In genomic region chr12:100733817-100734593, GRCh38 we compare ENCODE assay signal across 8 cellular contexts.
DNase-seq lines count a peak whose midpoint lies in the region; ATAC-seq and TF ChIP-seq lines count a peak whose summit lies in the region.

No MANE protein-coding gene starts in this region.

- DNase-seq in BE2C (no peak), RWPE2 (ENCODE audit: low spot score) (no peak), globus pallidus (ENCODE audit: low spot score) (peak; percentile 30)
- no peak for DNase-seq in activated CD4-positive, alpha-beta T cell treated with anti-CD3 and anti-CD28 coated beads for 36 hours
- DNase-seq in activated CD4-positive, alpha-beta T cell treated with anti-CD3 and anti-CD28 coated beads, Interleukin-2, amount 10 ng/mL, durations not matched to agents 24 days and 14 days = no peak
- no peak for DNase-seq in activated CD4-positive, alpha-beta T cell treated with anti-CD3 and anti-CD28 coated beads, Interleukin-2, amount 50 U/mL, for 4 hours

- H3K4me1 ChIP-seq in BE2C (0 out of 2 replicates have a peak, but pooled peaks cover 2% of the 10 kb centered on the region), RWPE2 (ENCODE audit: insufficient read depth, poor library complexity, severe bottlenecking) (no peaks in the 10 kb centered on the region)

- H3K27ac ChIP-seq in RWPE2 (ENCODE audit: poor library complexity, severe bottlenecking) = no peak overlapping the region

- CTCF ChIA-PET in activated CD4-positive, alpha-beta T cell treated with anti-CD3 and anti-CD28 coated beads for 36 hours (lab: Charles Lee) = interaction anchor here (0.6 to 1.0 kb wide), 3 partner anchors 9 to 223 kb away, joined by 3 to 4 read pairs (median 3); no protein-coding TSS in a partner anchor

- no peak overlapping the region for H3K27ac Mint-ChIP-seq in activated CD4-positive, alpha-beta T cell treated with anti-CD3 and anti-CD28 coated beads for 36 hours
- no peak overlapping the region for H3K27ac Mint-ChIP-seq in activated CD4-positive, alpha-beta T cell treated with anti-CD3 and anti-CD28 coated beads, Interleukin-2, amount 10 ng/mL, durations not matched to agents 24 days and 14 days

- H3K27me3 ChIP-seq in BE2C (peaks cover 3% of the 10 kb centered on the region; the same call in 1 of the 2 replicates), RWPE2 (ENCODE audit: insufficient read depth, poor library complexity, severe bottlenecking) (no peaks in the 10 kb centered on the region)

- H3K36me3 ChIP-seq in BE2C = no peaks in the 10 kb centered on the region
- no peaks in the 10 kb centered on the region for H3K36me3 ChIP-seq in RWPE2 (ENCODE audit: low read depth)

- ATAC-seq in GM19324 (IDR thresholded peaks at IDR 0.05; ENCODE audit: low FRiP score, unreplicated experiment) = peak; percentile 60
- ATAC-seq in HG03575 (IDR thresholded peaks at IDR 0.05; ENCODE audit: extremely low read depth, insufficient number of reproducible peaks, low FRiP score, unreplicated experiment) = peak; percentile 63
- ATAC-seq in RWPE2 (ENCODE audit: low read depth) = peak; percentile 64; the same call in 2 of the 3 replicates
- no peak for ATAC-seq in activated CD4-positive, alpha-beta T cell treated with anti-CD3 and anti-CD28 coated beads for 36 hours

- peaks cover 13% of the 10 kb centered on the region for H3K27me3 Mint-ChIP-seq in activated CD4-positive, alpha-beta T cell treated with anti-CD3 and anti-CD28 coated beads for 36 hours
- peaks cover 3% of the 10 kb centered on the region for H3K27me3 Mint-ChIP-seq in activated CD4-positive, alpha-beta T cell treated with anti-CD3 and anti-CD28 coated beads, Interleukin-2, amount 10 ng/mL, durations not matched to agents 24 days and 14 days

- intact Hi-C loops in activated CD4-positive, alpha-beta T cell treated with anti-CD3 and anti-CD28 coated beads for 36 hours (cut with DNase I, micrococcal nuclease) = loop anchor here in 1 of 2 experiments (5.0 kb wide), 1 partner anchor 502 kb away; no protein-coding TSS in a partner anchor
- intact Hi-C loops in activated CD4-positive, alpha-beta T cell treated with anti-CD3 and anti-CD28 coated beads, Interleukin-2, amount 10 ng/mL, durations not matched to agents 24 days and 14 days (cut with micrococcal nuclease) = no loop called here

- H3K4me3 Mint-ChIP-seq in activated CD4-positive, alpha-beta T cell treated with anti-CD3 and anti-CD28 coated beads for 36 hours = no peak overlapping the region
- H3K4me3 Mint-ChIP-seq in activated CD4-positive, alpha-beta T cell treated with anti-CD3 and anti-CD28 coated beads, Interleukin-2, amount 10 ng/mL, durations not matched to agents 24 days and 14 days = no peak overlapping the region

- peak; percentile 76 for TF ChIP-seq CTCF in BE2C (IDR thresholded peaks at IDR 0.05; ENCODE audit: low read depth, low read length)
- peak; percentile 78 for TF ChIP-seq CTCF in RWPE2 (IDR thresholded peaks at IDR 0.05; ENCODE audit: poor library complexity, severe bottlenecking)

- H3K4me3 ChIP-seq in BE2C (ENCODE audit: low read depth, low read length) = no peak overlapping the region
- no peak overlapping the region for H3K4me3 ChIP-seq in RWPE2 (ENCODE audit: severe bottlenecking)

- H3K36me3 Mint-ChIP-seq in activated CD4-positive, alpha-beta T cell treated with anti-CD3 and anti-CD28 coated beads for 36 hours (ENCODE audit: low read depth) = no peaks in the 10 kb centered on the region
- H3K36me3 Mint-ChIP-seq in activated CD4-positive, alpha-beta T cell treated with anti-CD3 and anti-CD28 coated beads, Interleukin-2, amount 10 ng/mL, durations not matched to agents 24 days and 14 days (ENCODE audit: low read depth) = no peaks in the 10 kb centered on the region

- H3K9me3 ChIP-seq in BE2C = no peaks in the 10 kb centered on the region
- no peaks in the 10 kb centered on the region for H3K9me3 ChIP-seq in RWPE2 (ENCODE audit: severe bottlenecking)

- H3K9me3 Mint-ChIP-seq in activated CD4-positive, alpha-beta T cell treated with anti-CD3 and anti-CD28 coated beads for 36 hours (ENCODE audit: low read depth) = no peaks in the 10 kb centered on the region
- no peaks in the 10 kb centered on the region for H3K9me3 Mint-ChIP-seq in activated CD4-positive, alpha-beta T cell treated with anti-CD3 and anti-CD28 coated beads, Interleukin-2, amount 10 ng/mL, durations not matched to agents 24 days and 14 days

- no peaks in the 10 kb centered on the region for H3K4me1 Mint-ChIP-seq in activated CD4-positive, alpha-beta T cell treated with anti-CD3 and anti-CD28 coated beads for 36 hours
- no peaks in the 10 kb centered on the region for H3K4me1 Mint-ChIP-seq in activated CD4-positive, alpha-beta T cell treated with anti-CD3 and anti-CD28 coated beads, Interleukin-2, amount 10 ng/mL, durations not matched to agents 24 days and 14 days

- POLR2A ChIA-PET in activated CD4-positive, alpha-beta T cell treated with anti-CD3 and anti-CD28 coated beads for 36 hours (lab: Charles Lee) = no interaction called here
